Comparison of ENCODE assay signal across 1 cellular context in genomic region chr5:129094087-129094923, GRCh38.
TF ChIP-seq lines count a peak whose summit lies in the region.

ISOC1 (plus strand) TSS chr5:129094749; CDS start chr5:129094767, 18 bp downstream.

TF ChIP-seq in GM12878, 131 proteins besides CTCF, POLR2A, EP300 and RAD21 (continued from another document):
- TF ChIP-seq ZNF687 (IDR thresholded peaks at IDR 0.05) (0 out of 2 replicates have a peak, but pooled peaks have one; percentile 30), BACH1 (IDR thresholded peaks at IDR 0.05; ENCODE audit: borderline replicate concordance) (peak; percentile 83)
